Comparison of ENCODE assay signal across 8 cellular contexts in genomic region chr17:30600062-30600829, GRCh38.
DNase-seq lines count a peak whose midpoint lies in the region; ATAC-seq and TF ChIP-seq lines count a peak whose summit lies in the region.

No MANE protein-coding gene starts in this region.

- intact Hi-C loops in colonic mucosa (cut with DNase I): no loop called here
- intact Hi-C loops in left colon (cut with DNase I, micrococcal nuclease): no loop called here

- no peaks in the 10 kb centered on the region for H3K9me3 ChIP-seq in colonic mucosa

- H3K9ac ChIP-seq in colonic mucosa (ENCODE audit: low read depth in 2 of 2, low read length in 2 of 2): peak overlapping the region; percentile 83 to 86

- ATAC-seq in GM18873 (IDR thresholded peaks at IDR 0.05; ENCODE audit: low FRiP score, unreplicated experiment) (peak; percentile 81), HG03103 (IDR thresholded peaks at IDR 0.05; ENCODE audit: low read depth, unreplicated experiment) (peak; percentile 72), left colon (peak; percentile 95)

- peak; percentile 85 to 90 for DNase-seq in AML-193 (lab: John Stamatoyannopoulos, UW)
- peak; percentile 83 for DNase-seq in NCI-H345 (lab: John Stamatoyannopoulos, UW)
- peak; percentile 36 to 53 for DNase-seq in activated CD4-positive, alpha-beta T cell treated with anti-CD3 and anti-CD28 coated beads for 24 hours (ENCODE audit: low read depth in 2 of 2)
- DNase-seq in colonic mucosa: peak; percentile 89
- peak; percentile 86 to 90 for DNase-seq in left colon
- DNase-seq in stimulated activated CD4-positive, alpha-beta T cell treated with anti-CD3 and anti-CD28 coated beads, Interleukin-1b, Interleukin-23, amount 100 ng/mL, for 24 hours (ENCODE audit: low read depth in 4 of 4, low spot score in 1 of 4): peak; percentile 13 to 56 (median 36)

- no peaks in the 10 kb centered on the region for H3K36me3 ChIP-seq in colonic mucosa

- no peaks in the 10 kb centered on the region for H3K4me1 ChIP-seq in colonic mucosa

- H3K4me3 ChIP-seq in colonic mucosa: peak overlapping the region; percentile 72

- H3K27ac ChIP-seq in colonic mucosa: peak overlapping the region; percentile 95

- peak; percentile 35 for TF ChIP-seq CTCF in colonic mucosa (IDR thresholded peaks at IDR 0.05)

- H3K27me3 ChIP-seq in colonic mucosa: no peaks in the 10 kb centered on the region

Comparison
In these comparisons a context has a peak if more than half of its experiments do, and no peak if none do; other contexts are left out.
1. Peak in every context shown above with its lines: DNase-seq, ATAC-seq, H3K4me3 ChIP-seq and H3K27ac ChIP-seq.
2. DNase-seq: peak in every context shown above with its lines; median percentile 89 in colonic mucosa; 88 in left colon; 88 in AML-193; 83 in NCI-H345; 44 in activated CD4-positive, alpha-beta T cell treated with anti-CD3 and anti-CD28 coated beads for 24 hours; 36 in stimulated activated CD4-positive, alpha-beta T cell treated with anti-CD3 and anti-CD28 coated beads, Interleukin-1b, Interleukin-23, amount 100 ng/mL, for 24 hours.